11 cellular contexts compared by ENCODE assay signal in genomic region chr5:4909086-4909485, GRCh38.
"Had no signal": no experiment of that assay in that cellular context is flagged by ENCODE, and none has a peak within 500 bp of the region (broad histone marks: within the 10 kb centered on the region; RNA-seq: fewer than 3 reads in every experiment).

No MANE protein-coding gene starts in this region.

- H3K9me3 ChIP-seq: HAP-1 had no signal

- H3K4me3 ChIP-seq: GM23248, GM23338, HAP-1 had no signal

- H3K27ac ChIP-seq: GM23248 had no signal

- H3K9ac ChIP-seq: GM23248 had no signal

- H3K4me2 ChIP-seq: GM23338 had no signal

- H2AFZ ChIP-seq: GM23248, GM23338 had no signal

- H3K4me1 ChIP-seq: HAP-1 had no signal

- ATAC-seq: GM23338, HCT116 had no signal

- FAIRE-seq: H1, H54 had no signal

- DNase-seq: GM23248, GOT3, H7, H9, HCEC 1CT, HFFc6 had no signal

- H3K36me3 ChIP-seq: HAP-1 had no signal
